ENCODE assay signal across 9 cellular contexts in the genomic region with DNA sequence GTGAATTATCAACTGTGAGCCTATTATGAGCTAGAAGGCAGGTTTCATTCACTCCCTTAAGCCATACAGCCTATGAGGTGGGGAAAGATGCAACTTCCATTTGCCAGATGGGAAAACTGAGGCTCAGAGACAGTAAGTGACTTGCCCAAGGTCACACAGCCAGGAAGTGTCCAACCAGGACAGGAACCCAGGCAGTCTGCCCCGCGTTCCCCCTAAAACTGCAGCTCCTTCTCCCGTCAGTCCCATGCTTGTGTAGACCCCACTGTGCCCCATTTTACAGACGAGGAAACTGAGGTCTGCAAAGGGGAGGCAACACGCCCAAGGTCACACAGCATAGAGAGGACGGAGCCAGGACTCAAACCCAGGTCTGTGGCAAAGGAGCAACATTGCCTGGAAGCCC. TPM values are rescaled to one million over a fixed set of nuclear protein-coding genes. Genes with fewer than 3 reads are reported as not detected.
A peak's percentile ranks its signal among the peaks of the same experiment; 100 is the strongest.
DNase-seq lines count a peak whose midpoint lies in the region; ATAC-seq, FAIRE-seq and TF ChIP-seq lines count a peak whose summit lies in the region.
"Had no signal": no experiment of that assay in that cellular context is flagged by ENCODE, and none has a peak within 500 bp of the region (broad histone marks: within the 10 kb centered on the region; RNA-seq: fewer than 3 reads in every experiment).

No MANE protein-coding gene starts in this region.

- DNase-seq in mammary epithelial cell (no peak), HepG2 (ENCODE audit: low spot score) (no peak), stomach (no peak), middle frontal gyrus (ENCODE audit: extremely low spot score, low spot score) (no peak), CD1c-positive myeloid dendritic cell (ENCODE audit: extremely low spot score) (no peak), mesendoderm (no peak), inferior parietal cortex (ENCODE audit: extremely low spot score) (no peak)

- H3K23ac ChIP-seq in mesendoderm (ENCODE audit: low read length): no peak overlapping the region

- H3K27ac ChIP-seq in HEK293 (ENCODE audit: extremely low read depth, low read depth, low read length) (peak overlapping the region; percentile 99), mammary epithelial cell (ENCODE audit: insufficient read depth, low read depth, low read length) (peak overlapping the region; percentile 90), HepG2 (ENCODE audit: extremely low read length, insufficient read depth, low read length) (peak overlapping the region; percentile 95), stomach (peak overlapping the region; percentile 92 to 99 (median 96)), mesendoderm (ENCODE audit: low read depth, low read length) (no peak overlapping the region)

- BruUV-seq in mammary epithelial cell (replicated peaks; lab: Mats Ljungman, UMichigan) (no TSS peak), HepG2 (replicated peaks; lab: Mats Ljungman, UMichigan) (no TSS peak)

- no peak overlapping the region for H2AK5ac ChIP-seq in mesendoderm (ENCODE audit: low read length)

- no peak for TF ChIP-seq CTCF in HEK293 (tag by site-specific recombination; IDR thresholded peaks at IDR 0.05)
- TF ChIP-seq CTCF in mammary epithelial cell (conservative IDR thresholded peaks at IDR 0.05 in 1 of 2, IDR thresholded peaks at IDR 0.05 in 1 of 2; ENCODE audit: extremely low read depth in 1 of 2, insufficient read depth in 1 of 2, low read depth in 1 of 2, low read length in 2 of 2): no peak
- TF ChIP-seq CTCF in HepG2 (CRISPR knock-in tag; IDR thresholded peaks at IDR 0.05): no peak
- no peak for TF ChIP-seq CTCF in stomach (IDR thresholded peaks at IDR 0.05)

- no peak overlapping the region for H4K5ac ChIP-seq in mesendoderm (ENCODE audit: low read length)

- intact Hi-C loops in mammary epithelial cell (cut with micrococcal nuclease) (loop anchor here (2.0 kb wide), 1 partner anchor 164 kb away; no protein-coding TSS in a partner anchor), HepG2 (cut with micrococcal nuclease; ENCODE audit: unreplicated experiment) (loop anchor here (5.0 to 10.0 kb wide), 3 partner anchors 35 to 255 kb away; partner anchors contain the start of gene NCOR2), stomach (cut with DNase I; ENCODE audit: low total_unique reads) (no loop called here)

- no peak overlapping the region for H2BK120ac ChIP-seq in mesendoderm (ENCODE audit: low read depth, low read length)

- peaks cover 0 to 12% of the 10 kb centered on the region in 2 experiments; a peak in 2 of 3 replicates for H3K36me3 ChIP-seq in HEK293 (ENCODE audit: control insufficient read depth in 2 of 2, insufficient read depth in 1 of 2, low read length in 2 of 2)
- H3K36me3 ChIP-seq in mammary epithelial cell (ENCODE audit: insufficient read depth, low read length): no peaks in the 10 kb centered on the region
- H3K36me3 ChIP-seq in HepG2 (replicated peaks in 1 of 2; ENCODE audit: control insufficient read depth in 1 of 2, insufficient read depth in 2 of 2, low read length in 2 of 2): no peaks in the 10 kb centered on the region; a peak in 1 of 5 replicates
- peaks cover 0 to 7% (median 1%) of the 10 kb centered on the region in 4 donors for H3K36me3 ChIP-seq in stomach
- peaks cover 1% of the 10 kb centered on the region for H3K36me3 ChIP-seq in mesendoderm (ENCODE audit: control insufficient read depth, insufficient read depth, low read length)

- peaks cover 25% of the 10 kb centered on the region for H3K4me1 ChIP-seq in HEK293 (ENCODE audit: control insufficient read depth, insufficient read depth, low read length)
- peaks cover 82% of the 10 kb centered on the region for H3K4me1 ChIP-seq in mammary epithelial cell (ENCODE audit: insufficient read depth, low read length)
- H3K4me1 ChIP-seq in HepG2 (ENCODE audit: insufficient read depth, low read length): peaks cover 51% of the 10 kb centered on the region
- peaks cover 70 to 95% (median 85%) of the 10 kb centered on the region in 4 donors for H3K4me1 ChIP-seq in stomach
- peaks cover 11% of the 10 kb centered on the region for H3K4me1 ChIP-seq in mesendoderm (ENCODE audit: control insufficient read depth, low read depth, low read length)

- TF ChIP-seq POLR2A in HepG2 (IDR thresholded peaks at IDR 0.05; ENCODE audit: insufficient read depth in 1 of 2, low read depth in 2 of 2, low read length in 2 of 2) (no peak), stomach (IDR thresholded peaks at IDR 0.05) (no peak)

- 0% methylated on average over 4 of the region's 6 CpGs for WGBS in mammary epithelial cell (ENCODE audit: low coverage, missing lambda C conversion rate)
- WGBS in HepG2 (ENCODE audit: low lambda C conversion rate): no CpG with 5 or more reads among the region's 6 CpGs
- 43 to 51% (median 44%) methylated on average over 6 of the region's 6 CpGs for WGBS in stomach, 5 donors
- no CpG with 5 or more reads among the region's 6 CpGs for WGBS in mesendoderm (ENCODE audit: extremely low coverage, insufficient coverage, low lambda C conversion rate)

- POLR2A ChIA-PET in HEK293 (lab: Yijun Ruan, JAX) (interaction anchor here (0.9 kb wide), 1 partner anchor 11 kb away, joined by 6 read pairs; no protein-coding TSS in a partner anchor), HepG2 (lab: Yijun Ruan, JAX) (interaction anchor here (1.2 kb wide), 1 partner anchor 128 kb away, joined by 3 read pairs; no protein-coding TSS in a partner anchor)

- peak overlapping the region; percentile 61 for H3K9ac ChIP-seq in mammary epithelial cell (ENCODE audit: insufficient read depth, low read length)
- peak overlapping the region; percentile 90 for H3K9ac ChIP-seq in HepG2 (ENCODE audit: insufficient read depth, low read depth, low read length)
- no peak overlapping the region for H3K9ac ChIP-seq in mesendoderm (ENCODE audit: low read length)

- H2BK15ac ChIP-seq in mesendoderm (replicated peaks; ENCODE audit: low read depth): no peak overlapping the region

- no peak overlapping the region for H2AFZ ChIP-seq in mammary epithelial cell (ENCODE audit: low read depth, low read length)
- no peak overlapping the region for H2AFZ ChIP-seq in HepG2 (ENCODE audit: low read length)

- no peak for FAIRE-seq in HepG2 (lab: Jason Lieb, UNC)
- FAIRE-seq: colon had no signal

- H3K4me2 ChIP-seq in mammary epithelial cell (ENCODE audit: insufficient read depth, low read depth, low read length): peak overlapping the region; percentile 94
- peak overlapping the region; percentile 93 for H3K4me2 ChIP-seq in HepG2 (ENCODE audit: low read depth, low read length)
- no peak overlapping the region for H3K4me2 ChIP-seq in mesendoderm (ENCODE audit: low read length)

- ATAC-seq in HepG2: no peak

- CTCF ChIA-PET in HEK293 (lab: Yijun Ruan, JAX) (interaction anchor here (1.3 to 1.6 kb wide), 2 partner anchors 249 to 251 kb away, joined by 4 to 6 read pairs; no protein-coding TSS in a partner anchor), mammary epithelial cell (lab: Charles Lee; ENCODE audit: low non-redundant PET) (interaction anchor here (0.6 kb wide), 2 partner anchors 13 to 17 kb away, joined by 3 to 4 read pairs; no protein-coding TSS in a partner anchor), HepG2 (lab: Yijun Ruan, JAX; ENCODE audit: low intra/inter-chr PET ratio, low total read pairs) (no interaction called here)

- H4K20me1 ChIP-seq in mammary epithelial cell (ENCODE audit: insufficient read depth, low read length) (no peaks in the 10 kb centered on the region), HepG2 (ENCODE audit: insufficient read depth, low read length) (peaks cover 5% of the 10 kb centered on the region)

- no peak overlapping the region for H3K4ac ChIP-seq in mesendoderm (ENCODE audit: low read depth, low read length)

- no peak overlapping the region for H3K56ac ChIP-seq in mesendoderm (ENCODE audit: low read length)

- H3K27me3 ChIP-seq in mammary epithelial cell (ENCODE audit: insufficient read depth, low read length): no peaks in the 10 kb centered on the region
- no peaks in the 10 kb centered on the region for H3K27me3 ChIP-seq in HepG2 (ENCODE audit: control insufficient read depth in 1 of 2, insufficient read depth in 2 of 2, low read length in 2 of 2)
- H3K27me3 ChIP-seq in stomach: no peaks in the 10 kb centered on the region
- H3K27me3 ChIP-seq in mesendoderm (ENCODE audit: insufficient read depth, low read length, poor library complexity): no peaks in the 10 kb centered on the region

- no peak overlapping the region for H2BK5ac ChIP-seq in mesendoderm (ENCODE audit: low read length)

- H3K9me3 ChIP-seq in HEK293 (ENCODE audit: control insufficient read depth, insufficient read depth, low read depth, low read length): no peaks in the 10 kb centered on the region
- H3K9me3 ChIP-seq in mammary epithelial cell (replicated peaks; ENCODE audit: insufficient read depth, low read length): no peaks in the 10 kb centered on the region
- no peaks in the 10 kb centered on the region for H3K9me3 ChIP-seq in HepG2 (ENCODE audit: low read length)
- H3K9me3 ChIP-seq in stomach: no peaks in the 10 kb centered on the region

- H3K4me3 ChIP-seq in HEK293 (ENCODE audit: low read depth, low read length): peak overlapping the region; percentile 58
- H3K4me3 ChIP-seq in mammary epithelial cell (replicated peaks in 1 of 3; ENCODE audit: insufficient read depth in 1 of 3, low read depth in 2 of 3, low read length in 3 of 3): peak overlapping the region; percentile 52 to 72 (median 71)
- peak overlapping the region; percentile 79 to 85 (median 83) for H3K4me3 ChIP-seq in HepG2 (replicated peaks in 1 of 3; ENCODE audit: insufficient read depth in 1 of 3, low read depth in 2 of 3, low read length in 3 of 3)
- peak overlapping the region; percentile 37 to 46 (median 43) for H3K4me3 ChIP-seq in stomach
- no peak overlapping the region for H3K4me3 ChIP-seq in mesendoderm (ENCODE audit: low read length)

- in situ Hi-C loops in mammary epithelial cell (cut with MboI; ENCODE audit: low sequenced_read_pairs in 2 of 2): no loop called here
- in situ Hi-C loops in HepG2 (cut with HindIII; ENCODE audit: extremely low pct_ligation_motif_present, low pct_unique_long_range_greater_than_20kb): no loop called here

- H3K79me2 ChIP-seq in mammary epithelial cell (ENCODE audit: insufficient read depth, low read length) (peaks cover 82% of the 10 kb centered on the region), HepG2 (ENCODE audit: insufficient read depth, low read length) (peaks cover 30% of the 10 kb centered on the region), mesendoderm (ENCODE audit: control insufficient read depth, insufficient read depth, low read length) (peaks cover 78% of the 10 kb centered on the region)

- TF ChIP-seq EP300 in HepG2 (IDR thresholded peaks at IDR 0.05; ENCODE audit: low read depth in 2 of 2, low read length in 2 of 2) (no peak), HepG2 (CRISPR knock-in tag; IDR thresholded peaks at IDR 0.05; ENCODE audit: borderline replicate concordance) (no peak), stomach (IDR thresholded peaks at IDR 0.05) (no peak)

- H4K8ac ChIP-seq in mesendoderm (ENCODE audit: low read depth, low read length): no peak overlapping the region

- dilution Hi-C loops in mammary epithelial cell (cut with HindIII; ENCODE audit: low sequenced_read_pairs): no loop called here

- H3K79me1 ChIP-seq in mesendoderm (ENCODE audit: low read length): peaks cover 31% of the 10 kb centered on the region

- no peak for TF ChIP-seq RAD21 in HepG2 (CRISPR knock-in tag; IDR thresholded peaks at IDR 0.05)

- no peak overlapping the region for H3K18ac ChIP-seq in mesendoderm (ENCODE audit: low read length)

RNA-seq across cellular contexts. Expression of gene NCOR2, which starts 50.6 kb away (rescaled TPM):
- total RNA-seq in mammary epithelial cell (100 to 1,000 TPM in 1 of 2 donors, 10 to 100 TPM in 1; 70.5 to 158 TPM), HepG2 (2016; rRNA removed; fragmentation: Illumina TruSeq; extraction: Trizol) (5.7 and 6.1 TPM in 2 replicates), stomach (100 to 1,000 TPM in 4 of 5 donors, 10 to 100 TPM in 1; 61.7 to 292 (median 116) TPM)
- polyA plus RNA-seq in mammary epithelial cell (18.9 TPM), HepG2 (2011; rRNA removed) (4.5 and 4.8 TPM in 2 replicates), stomach (10 to 100 TPM; 27.2 to 49.6 (median 37.7) TPM)
- 117 TPM for polyA minus RNA-seq in mammary epithelial cell
- 10.5 and 12.4 TPM in 2 replicates for total RNA-seq in HepG2 (2016; cell fraction: cytosol; rRNA removed; fragmentation: Illumina TruSeq; extraction: Trizol; ENCODE audit: low read depth)
- total RNA-seq in HepG2 (2016; cell fraction: insoluble cytoplasmic fraction; rRNA removed; fragmentation: Illumina TruSeq; extraction: Trizol): 5.6 and 7.1 TPM in 2 replicates
- 15.2 and 16.6 TPM in 2 replicates for total RNA-seq in HepG2 (2016; cell fraction: membrane; rRNA removed; fragmentation: Illumina TruSeq; extraction: Trizol)
- total RNA-seq in HepG2 (2016; cell fraction: nucleus; rRNA removed; fragmentation: Illumina TruSeq; extraction: Trizol): 12.4 and 13.1 TPM in 2 replicates
- polyA plus RNA-seq in HepG2 (2011; cell fraction: cytosol; rRNA removed): 2.8 and 4.1 TPM in 2 replicates
- polyA plus RNA-seq in HepG2 (2011; cell fraction: nucleus; rRNA removed): 30.4 and 39.4 TPM in 2 replicates
- polyA plus RNA-seq in HepG2 (2012): 32.8 and 41.1 TPM in 2 replicates
- 2.8 and 3.1 TPM in 2 replicates for polyA plus RNA-seq in HepG2 (2016; cell fraction: cytosol; fragmentation: Illumina TruSeq; extraction: Trizol; ENCODE audit: low read depth)
- polyA plus RNA-seq in HepG2 (2016; cell fraction: insoluble cytoplasmic fraction; fragmentation: Illumina TruSeq; extraction: Trizol; ENCODE audit: low read depth): 17.3 and 24.8 TPM in 2 replicates
- polyA plus RNA-seq in HepG2 (2016; cell fraction: membrane; fragmentation: Illumina TruSeq; extraction: Trizol; ENCODE audit: low read depth): 7.1 and 8.9 TPM in 2 replicates
- 43.0 and 54.1 TPM in 2 replicates for polyA plus RNA-seq in HepG2 (2016; cell fraction: nucleus; fragmentation: Illumina TruSeq; extraction: Trizol; ENCODE audit: insufficient read depth, low read depth)
- 21.9 and 23.2 TPM in 2 replicates for polyA minus RNA-seq in HepG2 (2011; rRNA and poly(A)+ RNA removed; ENCODE audit: low replicate concordance)
- polyA minus RNA-seq in HepG2 (2011; cell fraction: cytosol; rRNA and poly(A)+ RNA removed): 16.5 and 17.0 TPM in 2 replicates
- polyA minus RNA-seq in HepG2 (2011; cell fraction: nucleus; rRNA and poly(A)+ RNA removed): 20.9 and 22.6 TPM in 2 replicates
- polyA plus RNA-seq in mesendoderm (2013, experiment 1 of 2): 129 TPM
- polyA plus RNA-seq in mesendoderm (2013, experiment 2 of 2): 129 TPM

Comparison
In these comparisons a context has a peak if more than half of its experiments do, and no peak if none do; other contexts are left out.
1. Of the 63 proteins assayed by ChIP-seq in both HepG2 and HEK293: peak only in HepG2: ZNF350, ZNF501 and ZNF629; only in HEK293: PRDM4 and ZNF280D; in both: ZNF768; in neither: 57.